In the genomic region with DNA sequence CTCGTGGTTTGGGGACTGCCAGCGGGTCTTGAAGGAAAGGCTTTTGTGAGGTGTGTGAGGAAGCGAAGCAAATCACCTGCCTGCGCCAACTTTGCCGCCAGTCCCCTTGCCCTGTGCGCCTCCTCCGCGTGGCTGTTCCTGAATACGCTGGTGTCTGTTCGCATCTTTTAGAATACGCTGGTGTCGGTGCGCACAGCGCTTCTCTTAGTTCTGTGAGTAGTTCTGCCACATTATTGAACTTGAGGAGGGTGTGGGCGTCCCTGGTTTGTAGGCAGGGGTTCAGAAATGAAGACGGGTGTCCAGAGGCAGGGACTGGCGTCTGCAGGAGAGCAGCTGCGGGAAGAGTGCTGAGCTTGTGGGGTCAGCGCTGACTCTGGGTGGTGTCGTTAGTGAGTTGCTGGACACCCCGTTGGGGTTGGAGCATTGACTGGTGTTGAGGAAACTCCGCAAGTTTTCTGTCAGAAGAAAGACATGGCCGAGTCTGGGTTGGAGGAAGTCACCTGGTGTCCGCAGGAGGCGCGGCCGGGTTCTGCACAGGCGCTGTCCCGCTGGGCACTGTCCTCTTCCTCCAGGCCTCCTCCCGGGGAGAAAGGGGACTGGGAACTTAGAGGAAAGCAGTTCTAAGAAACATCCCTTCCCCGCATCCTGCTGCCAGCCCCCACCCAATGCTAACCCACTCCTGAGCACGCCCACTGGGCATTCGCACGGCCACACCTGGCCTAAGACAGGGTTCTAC, we compare ENCODE assay signal across 8 cellular contexts. TPM values are rescaled to one million over a fixed set of nuclear protein-coding genes. Genes with fewer than 3 reads are reported as not detected.
A peak's percentile ranks its signal among the peaks of the same experiment; 100 is the strongest.
DNase-seq lines count a peak whose midpoint lies in the region; ATAC-seq and TF ChIP-seq lines count a peak whose summit lies in the region.

No MANE protein-coding gene starts in this region.

- H3K27me3 Mint-ChIP-seq in activated B cell treated with CpG ODN at 0.5 μM for 24 hours = no peaks in the 10 kb centered on the region

- H3K4me3 Mint-ChIP-seq in activated B cell treated with CpG ODN at 0.5 μM for 24 hours = peak overlapping the region; percentile 100

- H3K4me1 ChIP-seq in mucosa of stomach (ENCODE audit: control insufficient read depth, insufficient read depth, low read length) (peaks cover 12% of the 10 kb centered on the region), thyroid gland (peaks cover 10% of the 10 kb centered on the region in 2 donors)

- peak overlapping the region; percentile 75 for H3K9ac ChIP-seq in mucosa of stomach (ENCODE audit: low read length)

- peaks cover 30% of the 10 kb centered on the region for H3K36me3 Mint-ChIP-seq in activated B cell treated with CpG ODN at 0.5 μM for 24 hours (ENCODE audit: low read depth)

- peaks cover 15% of the 10 kb centered on the region for H3K9me3 Mint-ChIP-seq in activated B cell treated with CpG ODN at 0.5 μM for 24 hours

- intact Hi-C loops in activated B cell treated with CpG ODN at 0.5 μM for 24 hours (cut with micrococcal nuclease) (no loop called here), thyroid gland (cut with DNase I) (no loop called here)

- CTCF ChIA-PET in activated B cell treated with CpG ODN at 0.5 μM for 24 hours (lab: Charles Lee) = interaction anchor here (2.6 kb wide), 1 partner anchor 117 kb away, joined by 7 read pairs; no protein-coding TSS in a partner anchor

- H3K9me3 ChIP-seq in mucosa of stomach (ENCODE audit: control insufficient read depth, low read length) (peaks cover 15% of the 10 kb centered on the region), thyroid gland (no peaks in the 10 kb centered on the region)

- DNase-seq in AG20443 (ENCODE audit: low spot score) (peak; percentile 43), HK-2 (ENCODE audit: unreplicated experiment) (peak; percentile 45), activated B cell treated with CpG ODN at 0.5 μM for 24 hours (no peak), epithelial cell of esophagus (ENCODE audit: low read depth) (peak; percentile 73), thyroid gland (peak; percentile 71 to 74), HuH-7.5 (ENCODE audit: low spot score) (no peak)

- 6 to 10% methylated on average over 32 to 34 of the region's 34 CpGs for WGBS in thyroid gland, 2 donors

- H3K4me3 ChIP-seq in epithelial cell of esophagus (ENCODE audit: low read length) (peak overlapping the region; percentile 90), mucosa of stomach (ENCODE audit: low read length) (peak overlapping the region; percentile 43), thyroid gland (replicated peaks in 1 of 3) (peak overlapping the region; percentile 49 to 88 (median 86))

- peaks cover 32% of the 10 kb centered on the region for H3K4me1 Mint-ChIP-seq in activated B cell treated with CpG ODN at 0.5 μM for 24 hours

- H3K36me3 ChIP-seq in mucosa of stomach (ENCODE audit: control insufficient read depth, insufficient read depth, low read length) (peaks cover 9% of the 10 kb centered on the region), thyroid gland (no peaks in the 10 kb centered on the region)

- peak overlapping the region; percentile 65 to 92 (median 78) for H3K27ac ChIP-seq in thyroid gland

- peak in 1 of 2 donors; percentile 60 for TF ChIP-seq POLR2A in thyroid gland (IDR thresholded peaks at IDR 0.05)

- POLR2A ChIA-PET in activated B cell treated with CpG ODN at 0.5 μM for 24 hours (lab: Charles Lee) = interaction anchor here (0.9 to 1.8 kb wide), 6 partner anchors 11 to 549 kb away, joined by 4 to 12 read pairs (median 6); partner anchors contain the start of genes ATP5ME, MYL5 and ZNF141

- TF ChIP-seq CTCF in activated B cell treated with CpG ODN at 0.5 μM for 24 hours (IDR thresholded peaks at IDR 0.05) (no peak), epithelial cell of esophagus (IDR thresholded peaks at IDR 0.05; ENCODE audit: insufficient read depth, low read depth, low read length, missing control alignments) (peak; percentile 1), thyroid gland (IDR thresholded peaks at IDR 0.05) (no peak)

- ATAC-seq in GM18909 (IDR thresholded peaks at IDR 0.05; ENCODE audit: poor library complexity, unreplicated experiment) (peak; percentile 18), activated B cell treated with CpG ODN at 0.5 μM for 24 hours (ENCODE audit: low read depth) (peak; percentile 2)

- H3K27ac Mint-ChIP-seq in activated B cell treated with CpG ODN at 0.5 μM for 24 hours = peak overlapping the region; percentile 99

- no peaks in the 10 kb centered on the region for H3K27me3 ChIP-seq in mucosa of stomach (ENCODE audit: control insufficient read depth, insufficient read depth, low read length)
- no peaks in the 10 kb centered on the region for H3K27me3 ChIP-seq in thyroid gland

RNA-seq across cellular contexts. Expression of gene ZNF718, which starts 1.0 kb away (rescaled TPM):
- total RNA-seq in activated B cell treated with CpG ODN at 0.5 μM for 24 hours (9.3 and 10.9 TPM in 2 replicates), thyroid gland (10 to 100 TPM; 13.7 to 30.4 (median 23.4) TPM)

Comparison
In these comparisons a context has a peak if more than half of its experiments do, and no peak if none do; other contexts are left out.
1. DNase-seq: peak in AG20443 (single experiment), HK-2 (single experiment), epithelial cell of esophagus (single experiment) and thyroid gland (2 of 2); none in activated B cell treated with CpG ODN at 0.5 μM for 24 hours (single experiment) and HuH-7.5 (single experiment).
2. Peak in every context shown above with its lines, with median percentiles within 50 percentile points of each other: H3K4me3 ChIP-seq.